In genomic region chr3:124512881-124513609, GRCh38 we compare ENCODE assay signal across 23 cellular contexts.
DNase-seq lines count a peak whose midpoint lies in the region; ATAC-seq and TF ChIP-seq lines count a peak whose summit lies in the region.
"Had no signal": no experiment of that assay in that cellular context is flagged by ENCODE, and none has a peak within 500 bp of the region (broad histone marks: within the 10 kb centered on the region; RNA-seq: fewer than 3 reads in every experiment).

No MANE protein-coding gene starts in this region.

- DNase-seq in DMS53 (lab: John Stamatoyannopoulos, UW) (peak; percentile 35), DMS53 treated with DMSO at 0.1 percent for 48 hours (lab: John Stamatoyannopoulos, UW; ENCODE audit: unreplicated experiment) (no peak), mucosa of gallbladder (ENCODE audit: low spot score) (peak; percentile 16), prostate gland (ENCODE audit: low spot score) (no peak), type B pancreatic cell (ENCODE audit: extremely low spot score, unreplicated experiment) (no peak), foreskin fibroblast (no peak)
- DNase-seq: activated CD4-positive, alpha-beta T cell treated with anti-CD3 and anti-CD28 coated beads for 48 hours; activated CD8-positive, alpha-beta memory T cell treated with anti-CD3 and anti-CD28 coated beads, Interleukin-2, amount 50 U/mL, for 48 hours; activated effector memory CD4-positive, alpha-beta T cell treated with anti-CD3 and anti-CD28 coated beads, Interleukin-2, amount 50 U/mL, for 16 hours; dermis blood vessel endothelial cell; foreskin melanocyte; left colon; NCI-H2029; NCI-H446 treated with DMSO at 0.1 percent for 48 hours; stimulated activated CD4-positive, alpha-beta T cell treated with anti-CD3 and anti-CD28 coated beads, Interleukin-15, amount 100 ng/mL, for 24 hours; tibial artery had no signal

- H3K36me3 Mint-ChIP-seq in type B pancreatic cell: peaks cover 5% of the 10 kb centered on the region
- H3K36me3 Mint-ChIP-seq: stimulated activated effector memory CD8-positive, alpha-beta T cell treated with anti-CD3 and anti-CD28 coated beads, Interleukin-12 subunit alpha, Interleukin-12 subunit beta, amount 100 ng/mL, for 72 hours had no signal

- H3K4me1 Mint-ChIP-seq in type B pancreatic cell (ENCODE audit: unreplicated experiment): no peaks in the 10 kb centered on the region
- H3K4me1 Mint-ChIP-seq: B cell; stimulated activated effector memory CD8-positive, alpha-beta T cell treated with anti-CD3 and anti-CD28 coated beads, Interleukin-12 subunit alpha, Interleukin-12 subunit beta, amount 100 ng/mL, for 72 hours had no signal

- H3K9me3 Mint-ChIP-seq in type B pancreatic cell: no peaks in the 10 kb centered on the region

- H3K9me3 ChIP-seq in prostate gland: no peaks in the 10 kb centered on the region
- H3K9me3 ChIP-seq: tibial artery had no signal

- no peak overlapping the region for H3K4me3 Mint-ChIP-seq in type B pancreatic cell
- H3K4me3 Mint-ChIP-seq: B cell; stimulated activated effector memory CD8-positive, alpha-beta T cell treated with anti-CD3 and anti-CD28 coated beads, Interleukin-12 subunit alpha, Interleukin-12 subunit beta, amount 100 ng/mL, for 72 hours had no signal

- H3K27ac ChIP-seq in cingulate gyrus (ENCODE audit: low read depth, low read length) (peak overlapping the region; percentile 48), prostate gland (no peak overlapping the region)
- H3K27ac ChIP-seq: 22Rv1, epithelial cell of prostate, KMS-11, tibial artery had no signal

- H3K27me3 Mint-ChIP-seq in type B pancreatic cell: no peaks in the 10 kb centered on the region

- no peaks in the 10 kb centered on the region for H3K36me3 ChIP-seq in prostate gland

- H3K27me3 ChIP-seq in prostate gland (replicated peaks; ENCODE audit: insufficient read depth): peaks cover 13% of the 10 kb centered on the region
- H3K27me3 ChIP-seq: tibial artery had no signal

- H3K4me3 ChIP-seq in prostate gland (no peak overlapping the region), foreskin fibroblast (ENCODE audit: low read depth in 1 of 2, low read length in 2 of 2) (no peak overlapping the region)
- H3K4me3 ChIP-seq: tibial artery had no signal

- intact Hi-C loops in prostate gland (cut with DNase I): no loop called here

- H3K4me1 ChIP-seq in prostate gland (replicated peaks): no peaks in the 10 kb centered on the region

- ATAC-seq in HG03095 (IDR thresholded peaks at IDR 0.05; ENCODE audit: unreplicated experiment): no peak
- ATAC-seq: left colon; stimulated activated effector memory CD8-positive, alpha-beta T cell treated with anti-CD3 and anti-CD28 coated beads, Interleukin-12 subunit alpha, Interleukin-12 subunit beta, amount 100 ng/mL, for 72 hours had no signal

- TF ChIP-seq POLR2A in prostate gland (IDR thresholded peaks at IDR 0.05): no peak

- WGBS in prostate gland: 77% methylated on average over 8 of the region's 8 CpGs

- H3K27ac Mint-ChIP-seq in type B pancreatic cell: no peak overlapping the region
- H3K27ac Mint-ChIP-seq: B cell; stimulated activated effector memory CD8-positive, alpha-beta T cell treated with anti-CD3 and anti-CD28 coated beads, Interleukin-12 subunit alpha, Interleukin-12 subunit beta, amount 100 ng/mL, for 72 hours had no signal

- TF ChIP-seq CTCF in prostate gland (IDR thresholded peaks at IDR 0.05): no peak
- TF ChIP-seq CTCF in type B pancreatic cell (conservative IDR thresholded peaks at IDR 0.05): no peak
- no peak for TF ChIP-seq CTCF in foreskin fibroblast (IDR thresholded peaks at IDR 0.05; ENCODE audit: low read depth, low read length)

Comparison
In these comparisons a context has a peak if more than half of its experiments do, and no peak if none do; other contexts are left out.
1. DNase-seq: peak in DMS53 (single experiment) and mucosa of gallbladder (single experiment); none in DMS53 treated with DMSO at 0.1 percent for 48 hours (single experiment), prostate gland (single experiment), type B pancreatic cell (single experiment) and foreskin fibroblast (0 of 2).